ENCODE assay signal across 6 cellular contexts in the genomic region with DNA sequence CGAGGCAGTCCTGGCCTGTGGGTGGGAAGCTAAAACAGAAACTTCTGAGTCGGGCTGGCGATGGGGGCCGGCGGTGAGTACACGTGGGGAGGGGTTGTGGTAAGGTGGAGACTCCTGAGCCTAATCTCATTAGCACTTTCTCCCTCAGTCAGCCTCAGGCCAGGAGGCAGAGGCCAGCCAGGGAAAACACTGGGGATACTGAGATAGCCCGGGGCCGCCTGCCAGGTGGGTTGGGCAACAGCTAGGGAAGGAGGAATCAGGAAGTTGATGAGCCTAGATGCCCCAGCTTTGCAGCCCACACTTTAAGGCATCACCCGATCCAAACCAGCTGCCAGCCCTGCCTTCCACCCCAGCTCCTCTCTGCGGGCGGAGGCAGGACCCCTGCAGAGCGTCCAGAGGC. TPM values are rescaled to one million over a fixed set of nuclear protein-coding genes. Genes with fewer than 3 reads are reported as not detected.
"Had no signal": no experiment of that assay in that cellular context is flagged by ENCODE, and none has a peak within 500 bp of the region (broad histone marks: within the 10 kb centered on the region; RNA-seq: fewer than 3 reads in every experiment).

No MANE protein-coding gene starts in this region.

RNA-seq across cellular contexts. Expression of gene CXorf49, which starts 1.8 kb away (rescaled TPM):
- total RNA-seq: M059J, PC-3, Peyer's patch, SJCRH30, SK-MEL-5, T-cell had no signal

RNA-seq across cellular contexts. Expression of gene CXorf49B, which starts 46.8 kb away (rescaled TPM):
- total RNA-seq: M059J, PC-3, Peyer's patch, SJCRH30, SK-MEL-5, T-cell had no signal
